14 cellular contexts compared by ENCODE assay signal in the genomic region with DNA sequence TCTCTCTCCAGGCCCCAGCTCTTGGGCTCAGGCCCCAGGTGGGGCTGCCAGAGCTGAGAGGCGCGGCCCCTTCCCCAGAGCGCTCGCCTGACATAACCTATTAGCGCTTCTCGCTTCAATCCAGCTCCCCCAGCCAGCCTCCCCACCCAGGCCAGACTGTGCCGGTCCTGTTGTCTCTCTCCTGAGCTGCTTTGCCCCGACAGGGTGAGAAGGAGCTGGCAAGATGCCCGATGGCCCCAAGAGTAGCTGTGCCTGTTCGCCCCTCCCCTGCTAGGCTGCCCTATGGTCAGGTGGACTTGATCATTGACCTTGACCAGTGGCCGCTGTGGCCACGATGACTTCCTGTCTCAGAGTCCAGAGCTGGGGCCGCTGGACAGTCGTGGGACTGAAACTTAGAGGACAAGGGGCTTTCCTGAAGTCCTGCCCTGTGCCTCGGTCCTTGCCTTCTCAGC. TPM values are rescaled to one million over a fixed set of nuclear protein-coding genes. Genes with fewer than 3 reads are reported as not detected.
DNase-seq lines count a peak whose midpoint lies in the region; FAIRE-seq and TF ChIP-seq lines count a peak whose summit lies in the region.
"Had no signal": no experiment of that assay in that cellular context is flagged by ENCODE, and none has a peak within 500 bp of the region (broad histone marks: within the 10 kb centered on the region; RNA-seq: fewer than 3 reads in every experiment).

No MANE protein-coding gene starts in this region.

- H3K9me3 Mint-ChIP-seq in astrocyte (ENCODE audit: unreplicated experiment): no peaks in the 10 kb centered on the region
- H3K9me3 Mint-ChIP-seq: naive B cell had no signal

- H3K9ac ChIP-seq in astrocyte (ENCODE audit: low read length) (no peak overlapping the region), mesenchymal stem cell (ENCODE audit: low read length) (no peak overlapping the region)

- no peak overlapping the region for H4K8ac ChIP-seq in mesenchymal stem cell (ENCODE audit: low read length)

- no peak overlapping the region for H3K23ac ChIP-seq in mesenchymal stem cell (ENCODE audit: low read length in 2 of 2)

- 45% methylated on average over 15 of the region's 15 CpGs for WGBS in mesenchymal stem cell

- H3K4me3 Mint-ChIP-seq in astrocyte (ENCODE audit: unreplicated experiment): no peak overlapping the region
- H3K4me3 Mint-ChIP-seq: naive B cell had no signal

- no peak for TF ChIP-seq CTCF in BE2C (IDR thresholded peaks at IDR 0.05; ENCODE audit: low read depth, low read length)
- TF ChIP-seq CTCF in astrocyte (IDR thresholded peaks at IDR 0.05; ENCODE audit: insufficient read depth, low read depth, low read length): no peak

- H3K79me2 ChIP-seq in astrocyte (ENCODE audit: insufficient read depth, low read length): no peaks in the 10 kb centered on the region

- DNase-seq in BE2C (peak; percentile 56), astrocyte (ENCODE audit: low read depth) (no peak), mesenchymal stem cell (no peak), NCI-H1930 (lab: John Stamatoyannopoulos, UW) (no peak), GM19239 (ENCODE audit: insufficient read length, low spot score) (no peak)
- no peak for DNase-seq in activated T-cell treated with anti-CD3 and anti-CD28 coated beads, Interleukin-2, amount 50 U/mL, for 1 hour
- DNase-seq: DMS79, naive B cell, NCI-H1092 treated with DMSO at 0.1 percent for 48 hours, NCI-H524 treated with DMSO at 0.1 percent for 48 hours, SHP77 treated with DMSO at 0.1 percent for 48 hours, uterus had no signal

- peak overlapping the region; percentile 7 for H3K27ac Mint-ChIP-seq in astrocyte (ENCODE audit: unreplicated experiment)
- H3K27ac Mint-ChIP-seq: naive B cell had no signal

- H3K4me2 ChIP-seq in astrocyte (ENCODE audit: low read length) (no peak overlapping the region), mesenchymal stem cell (ENCODE audit: low read length, poor library complexity, severe bottlenecking) (no peak overlapping the region)

- no peaks in the 10 kb centered on the region for H3K27me3 ChIP-seq in BE2C
- no peaks in the 10 kb centered on the region for H3K27me3 ChIP-seq in astrocyte (ENCODE audit: insufficient read depth, low read length)
- H3K27me3 ChIP-seq in mesenchymal stem cell (ENCODE audit: control insufficient read depth in 1 of 2, insufficient read depth in 1 of 2, low read length in 2 of 2): peaks cover 6 to 13% of the 10 kb centered on the region in 2 experiments
- H3K27me3 ChIP-seq: uterus had no signal

- no peaks in the 10 kb centered on the region for H3K36me3 Mint-ChIP-seq in astrocyte (ENCODE audit: low read depth, unreplicated experiment)
- H3K36me3 Mint-ChIP-seq: naive B cell had no signal

- no peaks in the 10 kb centered on the region for H3K79me1 ChIP-seq in mesenchymal stem cell (replicated peaks; ENCODE audit: low read length, poor library complexity, severe bottlenecking)

- H4K20me1 ChIP-seq in astrocyte (ENCODE audit: insufficient read depth, low read length): no peaks in the 10 kb centered on the region

- H3K18ac ChIP-seq in mesenchymal stem cell (ENCODE audit: low read depth in 1 of 2, low read length in 2 of 2): peak overlapping the region in 1 of 2 experiments; percentile 28

- FAIRE-seq in astrocyte (lab: Jason Lieb, UNC) (no peak), GM19239 (lab: Jason Lieb, UNC) (no peak)
- FAIRE-seq: colon, H54 had no signal

- no peak overlapping the region for H2AK5ac ChIP-seq in mesenchymal stem cell (ENCODE audit: low read length, severe bottlenecking)

- no peak overlapping the region for H3K14ac ChIP-seq in mesenchymal stem cell (ENCODE audit: low read length in 2 of 2)

- H2BK12ac ChIP-seq in mesenchymal stem cell (ENCODE audit: low read length in 2 of 2): no peak overlapping the region

- H3K4me1 ChIP-seq in BE2C (peaks cover 2% of the 10 kb centered on the region), astrocyte (ENCODE audit: insufficient read depth, low read length) (peaks cover 15% of the 10 kb centered on the region), mesenchymal stem cell (ENCODE audit: control insufficient read depth, insufficient read depth, low read depth, low read length) (peaks cover 8% of the 10 kb centered on the region)
- H3K4me1 ChIP-seq: uterus had no signal

- peak overlapping the region; percentile 13 for H2BK15ac ChIP-seq in mesenchymal stem cell (ENCODE audit: low read depth, poor library complexity, severe bottlenecking)

- no peak overlapping the region for H2BK5ac ChIP-seq in mesenchymal stem cell (ENCODE audit: low read depth, low read length, poor library complexity, severe bottlenecking)

- no peak overlapping the region for H3K4me3 ChIP-seq in BE2C (ENCODE audit: low read depth, low read length)
- H3K4me3 ChIP-seq in astrocyte (ENCODE audit: insufficient read depth, low read depth, low read length): no peak overlapping the region
- no peak overlapping the region for H3K4me3 ChIP-seq in mesenchymal stem cell (ENCODE audit: insufficient read depth in 1 of 2, low read depth in 1 of 2, low read length in 2 of 2)
- H3K4me3 ChIP-seq: uterus had no signal

- H3K27ac ChIP-seq in astrocyte (ENCODE audit: low read depth, low read length): no peak overlapping the region
- H3K27ac ChIP-seq in mesenchymal stem cell (ENCODE audit: low read length, poor library complexity, severe bottlenecking): no peak overlapping the region
- H3K27ac ChIP-seq: uterus had no signal

- H3K4me1 Mint-ChIP-seq in astrocyte (ENCODE audit: low read depth, unreplicated experiment): peaks cover 4% of the 10 kb centered on the region
- H3K4me1 Mint-ChIP-seq: naive B cell had no signal

- H3K9me3 ChIP-seq in BE2C (no peaks in the 10 kb centered on the region), astrocyte (ENCODE audit: insufficient read depth, low read depth, low read length) (no peaks in the 10 kb centered on the region), mesenchymal stem cell (ENCODE audit: control insufficient read depth, low read length) (no peaks in the 10 kb centered on the region)
- H3K9me3 ChIP-seq: uterus had no signal

- H3K4ac ChIP-seq in mesenchymal stem cell (ENCODE audit: low read depth in 1 of 2, low read length in 2 of 2): no peak overlapping the region

- H3K36me3 ChIP-seq in BE2C (no peaks in the 10 kb centered on the region), astrocyte (ENCODE audit: insufficient read depth, low read length) (no peaks in the 10 kb centered on the region), mesenchymal stem cell (ENCODE audit: control insufficient read depth in 1 of 2, insufficient read depth in 2 of 2, low read depth in 1 of 2, low read length in 2 of 2) (no peaks in the 10 kb centered on the region)
- H3K36me3 ChIP-seq: uterus had no signal

- no peak overlapping the region for H2BK120ac ChIP-seq in mesenchymal stem cell (ENCODE audit: low read depth, low read length)

- peaks cover 23% of the 10 kb centered on the region for H3K27me3 Mint-ChIP-seq in astrocyte (ENCODE audit: low read depth, unreplicated experiment)
- H3K27me3 Mint-ChIP-seq: naive B cell had no signal

- no peak overlapping the region for H2AFZ ChIP-seq in astrocyte (ENCODE audit: low read depth, low read length)
- no peak overlapping the region for H2AFZ ChIP-seq in mesenchymal stem cell (ENCODE audit: low read depth, low read length)

- H4K91ac ChIP-seq in mesenchymal stem cell (ENCODE audit: low read length): no peak overlapping the region

RNA-seq across cellular contexts. Expression of a gene that starts 9.1 kb away (rescaled TPM):
- not detected for polyA plus RNA-seq in BE2C (2012; ENCODE audit: insufficient read depth, insufficient read length, low read depth)
- total RNA-seq in astrocyte: not detected in 2 replicates
- polyA plus RNA-seq in mesenchymal stem cell (2013, experiment 1 of 2): not detected
- not detected for polyA plus RNA-seq in mesenchymal stem cell (2013, experiment 2 of 2)

RNA-seq across cellular contexts. Expression of a gene that starts 27.8 kb away (rescaled TPM):
- polyA plus RNA-seq in BE2C (2012; ENCODE audit: insufficient read depth, insufficient read length, low read depth): 6.6 TPM
- total RNA-seq in astrocyte: 2.1 and 2.5 TPM in 2 replicates
- polyA plus RNA-seq in mesenchymal stem cell (2013, experiment 1 of 2): 0.83 TPM
- 1.00 TPM for polyA plus RNA-seq in mesenchymal stem cell (2013, experiment 2 of 2)

RNA-seq across cellular contexts. Expression of a gene that starts 39.3 kb away (rescaled TPM):
- 22.2 TPM for polyA plus RNA-seq in BE2C (2012; ENCODE audit: insufficient read depth, insufficient read length, low read depth)
- 13.7 and 32.5 TPM in 2 replicates for total RNA-seq in astrocyte
- polyA plus RNA-seq in mesenchymal stem cell (2013, experiment 1 of 2): 0.18 TPM
- 0.14 TPM for polyA plus RNA-seq in mesenchymal stem cell (2013, experiment 2 of 2)
